ENCODE assay signal across 3 cellular contexts in genomic region chr1:233122779-233123178, GRCh38.
A peak's percentile ranks its signal among the peaks of the same experiment; 100 is the strongest.
TF ChIP-seq lines count a peak whose summit lies in the region.

No MANE protein-coding gene starts in this region.

TF ChIP-seq in HepG2, 621 proteins besides CTCF, POLR2A, EP300 and RAD21:
- TF ChIP-seq ZNF121 (CRISPR knock-in tag; IDR thresholded peaks at IDR 0.05), result no peak
- peak; percentile 93 for TF ChIP-seq MAFF (IDR thresholded peaks at IDR 0.05; ENCODE audit: low read depth, low read length)
- TF ChIP-seq MAFK (conservative IDR thresholded peaks at IDR 0.05 in 1 of 2, IDR thresholded peaks at IDR 0.05 in 1 of 2; ENCODE audit: low read length in 2 of 2), result peak; percentile 91 to 94
- TF ChIP-seq NFIB (CRISPR knock-in tag; IDR thresholded peaks at IDR 0.05; ENCODE audit: borderline replicate concordance), result no peak

TF ChIP-seq in K562, 482 proteins besides CTCF, POLR2A, EP300 and RAD21:
- TF ChIP-seq CREB3 (tag; conservative IDR thresholded peaks at IDR 0.05; ENCODE audit: low read depth) (no peak), PRPF4 (IDR thresholded peaks at IDR 0.05; ENCODE audit: insufficient read depth, low read depth, low read length, poor library complexity, severe bottlenecking) (no peak), NR2F6 (CRISPR knock-in tag; IDR thresholded peaks at IDR 0.05) (no peak), SMARCA5 (IDR thresholded peaks at IDR 0.05) (no peak), TARDBP (IDR thresholded peaks at IDR 0.05) (no peak), MAFK (IDR thresholded peaks at IDR 0.05; ENCODE audit: low read length) (peak; percentile 83), ZSCAN29 (IDR thresholded peaks at IDR 0.05) (no peak), ZNF316 (IDR thresholded peaks at IDR 0.05) (peak; percentile 87), C11orf30 (IDR thresholded peaks at IDR 0.05; ENCODE audit: low read depth) (peak; percentile 82), MAFF (IDR thresholded peaks at IDR 0.05; ENCODE audit: low read length) (peak; percentile 84), PTTG1 (tag; IDR thresholded peaks at IDR 0.05; ENCODE audit: low read depth) (no peak), ZFPM2 (CRISPR knock-in tag; IDR thresholded peaks at IDR 0.05) (no peak), LCOR (CRISPR knock-in tag; IDR thresholded peaks at IDR 0.05) (no peak), MAFG (tag; conservative IDR thresholded peaks at IDR 0.05) (peak; percentile 87), SIN3A (IDR thresholded peaks at IDR 0.05; ENCODE audit: borderline replicate concordance in 2 of 2, control insufficient read depth in 1 of 2, low read depth in 2 of 2, low read length in 2 of 2) (no peak), ETV1 (tag; conservative IDR thresholded peaks at IDR 0.05; ENCODE audit: low read depth) (no peak), ZNF354B (CRISPR knock-in tag; IDR thresholded peaks at IDR 0.05) (no peak), HLTF (IDR thresholded peaks at IDR 0.05) (no peak)

TF ChIP-seq in H1, 55 proteins besides CTCF, POLR2A, EP300 and RAD21:
- TF ChIP-seq SRF (IDR thresholded peaks at IDR 0.05; ENCODE audit: low read depth, low read length) (no peak), MAFK (IDR thresholded peaks at IDR 0.05; ENCODE audit: low read depth, low read length) (peak; percentile 58), CEBPB (IDR thresholded peaks at IDR 0.05; ENCODE audit: low read depth, low read length) (no peak), EGR1 (IDR thresholded peaks at IDR 0.05; ENCODE audit: borderline replicate concordance, low read depth, low read length) (no peak), TBP (IDR thresholded peaks at IDR 0.05; ENCODE audit: low read depth, low read length) (no peak)
